Comparison of ENCODE assay signal across 10 cellular contexts in the genomic region with DNA sequence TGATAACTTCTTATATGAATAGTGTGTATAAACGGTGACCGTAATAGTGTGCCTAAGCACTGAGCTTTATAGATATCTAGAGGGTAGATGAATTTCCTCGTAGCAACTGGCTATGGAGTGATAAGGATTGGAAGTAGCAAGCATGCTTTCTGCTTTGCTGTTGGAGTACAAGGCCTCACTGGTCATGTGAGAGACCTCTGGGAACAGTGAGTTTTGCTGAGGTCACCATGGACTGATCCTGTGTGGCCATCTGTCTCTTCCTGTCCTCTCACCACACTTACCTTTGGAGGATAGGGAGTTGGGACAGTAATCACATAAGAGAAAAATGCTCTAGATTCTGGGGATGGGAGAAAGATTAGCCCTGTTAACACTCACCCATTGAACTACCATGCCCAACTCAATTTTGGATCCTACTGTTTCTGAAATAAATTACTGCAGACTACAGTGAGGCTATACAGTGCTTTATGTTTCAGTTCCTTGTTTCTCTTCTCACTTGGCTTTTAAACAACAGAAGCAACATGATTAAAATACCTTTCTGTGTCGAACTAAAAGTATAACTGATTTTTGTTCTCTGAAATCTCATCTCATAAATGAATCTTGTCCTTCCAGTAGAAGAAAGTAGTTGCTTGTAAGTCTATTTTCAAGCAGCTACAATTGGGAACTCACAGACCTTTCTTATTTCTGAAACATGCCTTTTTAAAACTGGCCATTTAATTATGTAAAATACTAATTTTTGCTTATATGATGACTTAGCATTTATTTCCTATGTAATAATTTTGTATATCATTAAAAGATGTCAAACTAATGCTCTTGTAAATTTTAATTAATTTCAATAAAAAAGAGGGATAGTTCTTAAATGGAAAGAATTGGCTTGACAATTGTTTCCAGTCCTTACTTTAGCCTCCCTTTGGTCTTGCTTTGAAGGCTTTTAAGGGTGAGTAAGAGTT. TPM values are rescaled to one million over a fixed set of nuclear protein-coding genes. Genes with fewer than 3 reads are reported as not detected.
DNase-seq lines count a peak whose midpoint lies in the region; ATAC-seq, FAIRE-seq and TF ChIP-seq lines count a peak whose summit lies in the region.
"Had no signal": no experiment of that assay in that cellular context is flagged by ENCODE, and none has a peak within 500 bp of the region (broad histone marks: within the 10 kb centered on the region; RNA-seq: fewer than 3 reads in every experiment).

No MANE protein-coding gene starts in this region.

- no peaks in the 10 kb centered on the region for H3K9me3 ChIP-seq in K562 (replicated peaks; ENCODE audit: control insufficient read depth, insufficient read depth, low read depth, low read length)

- peak; percentile 55 for DNase-seq in GM10248 (ENCODE audit: extremely low spot score)
- peak in 1 of 4 experiments; percentile 47 for DNase-seq in K562 (ENCODE audit: extremely low read depth in 1 of 4, low spot score in 3 of 4)
- DNase-seq in NCI-H774 (lab: John Stamatoyannopoulos, UW): no peak
- DNase-seq in activated CD4-positive, CD25-positive, alpha-beta regulatory T cell treated with anti-CD3 and anti-CD28 coated beads, Interleukin-2, amount 50 U/mL, for 72 hours: no peak
- no peak for DNase-seq in omental fat pad (ENCODE audit: low spot score)
- no peak for DNase-seq in NCI-H2107 (lab: John Stamatoyannopoulos, UW)
- DNase-seq: foreskin keratinocyte, NCI-H446 treated with DMSO at 0.1 percent for 48 hours had no signal

- TF ChIP-seq RAD21 in K562 (CRISPR knock-in tag; conservative IDR thresholded peaks at IDR 0.05 in 1 of 2, IDR thresholded peaks at IDR 0.05 in 1 of 2): no peak

- in situ Hi-C loops in K562 (cut with MboI): no loop called here

- H3K9me1 ChIP-seq in K562 (ENCODE audit: control insufficient read depth, insufficient read depth, low read length): no peaks in the 10 kb centered on the region

- no peak overlapping the region; the same call in 2 of the 3 replicates for H3K27ac ChIP-seq in K562 (ENCODE audit: extremely low read depth, low read depth, low read length)
- H3K27ac ChIP-seq: foreskin keratinocyte had no signal

- BruUV-seq in K562 (replicated peaks; lab: Mats Ljungman, UMichigan): no TSS peak

- peaks cover 32% of the 10 kb centered on the region for H3K79me2 ChIP-seq in K562 (ENCODE audit: control insufficient read depth, insufficient read depth, low read length)

- no peak overlapping the region for H3K9ac ChIP-seq in K562 (ENCODE audit: insufficient read depth in 1 of 2, low read depth in 2 of 2, low read length in 2 of 2)

- TF ChIP-seq EP300 in K562 (IDR thresholded peaks at IDR 0.05; ENCODE audit: low read length): no peak

- TF ChIP-seq POLR2A in K562 (conservative IDR thresholded peaks at IDR 0.05): no peak

- TF ChIP-seq CTCF in GM10248 (IDR thresholded peaks at IDR 0.05; ENCODE audit: control extremely low read depth, extremely low read depth, low read depth, missing control alignments): no peak
- no peak for TF ChIP-seq CTCF in K562 (IDR thresholded peaks at IDR 0.05 in 2 of 3, conservative IDR thresholded peaks at IDR 0.05 in 1 of 3; ENCODE audit: insufficient read depth in 2 of 3, low read depth in 1 of 3, low read length in 3 of 3)
- TF ChIP-seq CTCF in omental fat pad (IDR thresholded peaks at IDR 0.05): no peak

- H3K4me3 ChIP-seq in K562: no peak overlapping the region

- CTCF ChIA-PET in GM10248 (lab: Yijun Ruan, JAX): no interaction called here
- CTCF ChIA-PET in K562 (lab: Yijun Ruan, JAX; ENCODE audit: low intra/inter-chr PET ratio): no interaction called here

- WGBS in K562 (ENCODE audit: insufficient coverage, low coverage, missing lambda C conversion rate): 50% methylated on average over 4 of the region's 4 CpGs

- H3K4me2 ChIP-seq in K562 (ENCODE audit: insufficient read depth, low read length): no peak overlapping the region

- no peaks in the 10 kb centered on the region for H4K20me1 ChIP-seq in K562 (replicated peaks; ENCODE audit: control insufficient read depth, insufficient read depth, low read length)

- FAIRE-seq in K562 (lab: Jason Lieb, UNC): no peak

- intact Hi-C loops in K562 (cut with micrococcal nuclease): no loop called here

- POLR2A ChIA-PET in GM10248 (lab: Yijun Ruan, JAX) (no interaction called here), K562 (lab: Yijun Ruan, JAX) (interaction anchor here (0.8 kb wide), 1 partner anchor 8 kb away, joined by 3 read pairs; the partner anchor contains the start of gene TMX1)

- H3K4me1 ChIP-seq in K562 (replicated peaks in 1 of 2; ENCODE audit: control insufficient read depth in 2 of 2, insufficient read depth in 2 of 2, low read length in 2 of 2): no peaks in the 10 kb centered on the region
- H3K4me1 ChIP-seq: foreskin keratinocyte had no signal

- H3K27me3 ChIP-seq in K562 (ENCODE audit: control insufficient read depth in 2 of 2, insufficient read depth in 2 of 2, low read length in 2 of 2): no peaks in the 10 kb centered on the region
- H3K27me3 ChIP-seq: foreskin keratinocyte had no signal

- ATAC-seq in GM19438 (IDR thresholded peaks at IDR 0.05; ENCODE audit: low read depth, unreplicated experiment): peak; percentile 72
- peak; percentile 73 for ATAC-seq in HG03045 (IDR thresholded peaks at IDR 0.05; ENCODE audit: unreplicated experiment)
- peak; percentile 49 for ATAC-seq in K562
- no peak for ATAC-seq in omental fat pad (ENCODE audit: low FRiP score)
- ATAC-seq: foreskin keratinocyte had no signal

- peaks cover 91% of the 10 kb centered on the region for H3K36me3 ChIP-seq in K562 (ENCODE audit: control insufficient read depth, insufficient read depth, low read length)

- no peak overlapping the region for H2AFZ ChIP-seq in K562 (ENCODE audit: low read depth, low read length)

TF ChIP-seq in K562, 482 proteins besides CTCF, POLR2A, EP300 and RAD21 (continues in another document):
- no peak for TF ChIP-seq ZNF75A (CRISPR knock-in tag; IDR thresholded peaks at IDR 0.05)
- no peak for TF ChIP-seq FUS (optimal IDR thresholded peaks at IDR 0.05; ENCODE audit: low read depth, low read length)
- TF ChIP-seq CREB1 (IDR thresholded peaks at IDR 0.05): no peak
- no peak for TF ChIP-seq CREB1 (CRISPR knock-in tag; IDR thresholded peaks at IDR 0.05)
- TF ChIP-seq MNT (conservative IDR thresholded peaks at IDR 0.05): no peak
- no peak for TF ChIP-seq IRF9 (tag; IDR thresholded peaks at IDR 0.05)
- peak; percentile 44 for TF ChIP-seq ZFX (CRISPR knock-in tag; IDR thresholded peaks at IDR 0.05)
- no peak for TF ChIP-seq JUN (IDR thresholded peaks at IDR 0.05; ENCODE audit: borderline replicate concordance, low read depth, low read length)
- TF ChIP-seq JUN (CRISPR knock-in tag; IDR thresholded peaks at IDR 0.05; ENCODE audit: borderline replicate concordance): no peak
- peak; percentile 91 for TF ChIP-seq ZNF316 (IDR thresholded peaks at IDR 0.05)

RNA-seq across cellular contexts. Expression of gene TMX1, which starts 8.3 kb away (rescaled TPM):
- total RNA-seq in K562 (2011; cell fraction: chromatin; rRNA removed; ENCODE audit: low replicate concordance): 22.8 and 67.0 TPM in 2 replicates
- total RNA-seq in K562 (2011; cell fraction: nucleolus; rRNA removed): 22.5 and 25.8 TPM in 2 replicates
- 41.6 and 55.7 TPM in 2 replicates for total RNA-seq in K562 (2011; cell fraction: nucleoplasm; rRNA removed)
- 21.5 and 24.7 TPM in 2 replicates for total RNA-seq in K562 (2014; rRNA removed)
- 45.1 and 53.7 TPM in 2 replicates for total RNA-seq in K562 (2014; rRNA removed; fragmentation: Illumina TruSeq; extraction: Trizol)
- 38.2 and 39.6 TPM in 2 replicates for total RNA-seq in K562 (2015; rRNA removed; fragmentation: Illumina TruSeq; extraction: Trizol)
- total RNA-seq in K562 (2021): 34.7 and 38.9 TPM in 2 replicates
- polyA plus RNA-seq in K562 (2011; rRNA removed): 18.5 and 28.4 TPM in 2 replicates
- polyA plus RNA-seq in K562 (2011; cell fraction: cytosol; rRNA removed): 6.8 and 12.0 TPM in 2 replicates
- polyA plus RNA-seq in K562 (2011; cell fraction: nucleus; rRNA removed): 6.7 and 7.1 TPM in 2 replicates
- 22.8 and 29.5 TPM in 2 replicates for polyA plus RNA-seq in K562 (2012)
- 28.0 and 28.9 TPM in 2 replicates for polyA plus RNA-seq in K562 (2014; fragmentation: Illumina TruSeq; extraction: Trizol)
- 100 to 1,000 TPM in 1 of 2 experiments, 10 to 100 TPM in 1; 77.3 to 101 TPM for polyA plus RNA-seq in K562 (2014; fragmentation: Nextera tagmentation; extraction: Ambion mirVana)
- 19.5 and 21.1 TPM in 2 replicates for polyA plus RNA-seq in K562 (2014; rRNA removed)
- polyA minus RNA-seq in K562 (2011; rRNA and poly(A)+ RNA removed): 29.7 and 31.8 TPM in 2 replicates
- polyA minus RNA-seq in K562 (2011; cell fraction: cytosol; rRNA and poly(A)+ RNA removed): 17.8 and 21.6 TPM in 2 replicates
- 16.3 and 34.8 TPM in 2 replicates for polyA minus RNA-seq in K562 (2011; cell fraction: nucleus; rRNA and poly(A)+ RNA removed)
- 10 to 100 TPM; 30.0 to 37.8 (median 33.1) TPM for total RNA-seq in omental fat pad
